35 cellular contexts compared by ENCODE assay signal in the genomic region with DNA sequence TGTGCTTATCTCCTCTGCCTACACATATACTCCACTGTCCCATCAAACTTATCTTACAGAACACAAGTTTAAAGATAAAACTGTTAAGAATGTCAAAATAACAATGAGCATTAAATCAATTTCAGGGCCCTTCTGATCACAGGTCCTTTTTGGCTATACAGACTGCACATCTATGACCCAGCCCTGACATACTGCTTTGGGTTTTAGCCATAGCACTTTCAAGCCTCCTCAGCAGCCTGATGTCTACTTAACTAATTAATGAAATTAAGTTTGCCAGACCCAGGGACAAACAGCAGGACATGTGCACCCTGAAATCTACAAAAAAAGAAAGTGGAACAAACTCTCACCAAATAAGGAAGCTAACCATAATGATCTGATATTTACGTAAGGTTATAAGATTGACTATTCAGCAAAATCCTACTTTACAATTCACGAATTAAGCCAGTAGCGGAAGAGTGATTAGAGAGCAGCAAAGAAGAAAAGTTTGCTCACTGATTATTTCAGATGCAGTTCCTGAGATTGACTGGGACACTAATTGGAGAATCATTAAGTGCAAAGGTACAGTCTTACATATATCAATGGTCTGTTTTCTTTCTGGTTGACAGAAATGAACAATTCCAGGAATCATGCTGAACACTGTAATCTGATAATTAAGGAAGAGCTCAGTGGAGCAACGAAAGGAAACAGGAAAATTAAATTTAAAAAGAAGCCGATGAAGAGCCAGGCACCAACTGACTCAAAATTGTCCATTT.
"Had no signal": no experiment of that assay in that cellular context is flagged by ENCODE, and none has a peak within 500 bp of the region (broad histone marks: within the 10 kb centered on the region; RNA-seq: fewer than 3 reads in every experiment).

No MANE protein-coding gene starts in this region.

- H3K27me3 ChIP-seq: brain microvascular endothelial cell, SJCRH30 had no signal

- H3K27ac ChIP-seq: brain microvascular endothelial cell, SJCRH30, WERI-Rb-1 had no signal

- DNase-seq: activated CD4-positive, alpha-beta memory T cell treated with anti-CD3 and anti-CD28 coated beads, Interleukin-2, amount 10 ng/mL, durations not matched to agents 7 days and 5 days; activated CD4-positive, alpha-beta T cell treated with anti-CD3 and anti-CD28 coated beads for 1 hour; activated CD4-positive, alpha-beta T cell treated with anti-CD3 and anti-CD28 coated beads for 48 hours; activated CD4-positive, CD25-positive, alpha-beta regulatory T cell; activated CD8-positive, alpha-beta memory T cell treated with anti-CD3 and anti-CD28 coated beads for 24 hours; activated CD8-positive, alpha-beta memory T cell treated with anti-CD3 and anti-CD28 coated beads, Interleukin-2, amount 10 ng/mL, durations not matched to agents 7 days and 5 days; activated CD8-positive, alpha-beta memory T cell treated with anti-CD3 and anti-CD28 coated beads, Interleukin-2, amount 50 U/mL, for 48 hours; activated effector memory CD4-positive, alpha-beta T cell treated with Interleukin-2 at 50 U/mL for 16 hours; activated naive CD4-positive, alpha-beta T cell; activated naive CD4-positive, alpha-beta T cell treated with anti-CD3 and anti-CD28 coated beads, Interleukin-2, amount 50 U/mL, for 16 hours; activated naive CD8-positive, alpha-beta T cell treated with anti-CD3 and anti-CD28 coated beads for 36 hours; activated T-cell treated with anti-CD3 and anti-CD28 coated beads, Interleukin-2, amount 50 U/mL, for 48 hours; amniotic stem cell; aorta; brain microvascular endothelial cell; central memory CD4-positive, alpha-beta T cell; NCI-H1092 treated with DMSO at 0.1 percent for 48 hours; NCI-H1417; NCI-H146; NCI-H187; NCI-H2029 treated with DMSO at 0.1 percent for 48 hours; NCI-H2171 treated with DMSO at 0.1 percent for 48 hours; NCI-H2227 treated with DMSO at 0.1 percent for 48 hours; NCI-H446; NCI-H510A treated with DMSO at 0.1 percent for 48 hours; NCI-H526 treated with DMSO at 0.1 percent for 48 hours; NCI-H774; SHP77; SJCRH30; SW 1271; T-helper 1 cell; T-helper 2 cell; T-helper 9 cell; WERI-Rb-1 had no signal

- H3K9me3 ChIP-seq: SJCRH30 had no signal

- H3K4me1 ChIP-seq: SJCRH30 had no signal

- H3K36me3 ChIP-seq: brain microvascular endothelial cell, SJCRH30, WERI-Rb-1 had no signal

- H3K4me3 ChIP-seq: SJCRH30 had no signal

- ATAC-seq: activated CD8-positive, alpha-beta memory T cell treated with anti-CD3 and anti-CD28 coated beads, Interleukin-2, amount 10 ng/mL, durations not matched to agents 7 days and 5 days; Panc1 had no signal
